Comparison of ENCODE assay signal across 11 cellular contexts in the genomic region with DNA sequence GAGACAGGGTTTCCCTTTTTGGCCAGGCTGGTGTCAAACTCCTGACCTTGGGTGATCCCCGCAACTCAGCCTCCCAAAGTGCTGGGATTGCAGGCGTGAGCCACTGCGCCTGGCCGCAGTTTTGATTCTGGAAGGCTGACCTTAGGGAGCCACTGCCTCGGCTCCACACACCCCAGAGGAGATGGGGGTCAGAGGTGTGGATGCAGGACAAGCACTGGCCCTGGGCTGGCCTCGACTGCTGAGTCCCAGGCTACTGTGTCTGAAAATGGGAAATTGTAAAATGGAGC. TPM values are rescaled to one million over a fixed set of nuclear protein-coding genes. Genes with fewer than 3 reads are reported as not detected.
DNase-seq lines count a peak whose midpoint lies in the region; ATAC-seq and TF ChIP-seq lines count a peak whose summit lies in the region.
"Had no signal": no experiment of that assay in that cellular context is flagged by ENCODE, and none has a peak within 500 bp of the region (broad histone marks: within the 10 kb centered on the region; RNA-seq: fewer than 3 reads in every experiment).

No MANE protein-coding gene starts in this region.

- peak overlapping the region; percentile 93 to 100 (median 98) for H3K27ac Mint-ChIP-seq in CD4-positive, alpha-beta memory T cell
- H3K27ac Mint-ChIP-seq in activated CD8-positive, alpha-beta T cell treated with anti-CD3 and anti-CD28 coated beads, Interleukin-2, amount 10 ng/mL, durations not matched to agents 7 days and 5 days: peak overlapping the region; percentile 96
- peak overlapping the region; percentile 97 to 99 (median 98) for H3K27ac Mint-ChIP-seq in naive B cell

- peaks cover 18 to 35% of the 10 kb centered on the region in 2 donors for H3K36me3 Mint-ChIP-seq in CD4-positive, alpha-beta memory T cell
- peaks cover 5% of the 10 kb centered on the region for H3K36me3 Mint-ChIP-seq in activated CD8-positive, alpha-beta T cell treated with anti-CD3 and anti-CD28 coated beads, Interleukin-2, amount 10 ng/mL, durations not matched to agents 7 days and 5 days (ENCODE audit: low read depth)
- peaks cover 0 to 15% of the 10 kb centered on the region in 2 donors for H3K36me3 Mint-ChIP-seq in naive B cell

- intact Hi-C loops in CD4-positive, alpha-beta memory T cell (cut with micrococcal nuclease): loop anchor here (1.0 to 5.0 kb wide), 3 partner anchors 16 to 226 kb away; partner anchors contain the start of genes PMEPA1 and RBM38

- peaks cover 86% of the 10 kb centered on the region for H3K4me1 ChIP-seq in CD4-positive, alpha-beta memory T cell (ENCODE audit: insufficient read depth, low read length)
- H3K4me1 ChIP-seq: Caco-2 had no signal

- H3K4me1 Mint-ChIP-seq in CD4-positive, alpha-beta memory T cell: peaks cover 36 to 85% (median 63%) of the 10 kb centered on the region in 4 donors
- peaks cover 72% of the 10 kb centered on the region for H3K4me1 Mint-ChIP-seq in activated CD8-positive, alpha-beta T cell treated with anti-CD3 and anti-CD28 coated beads, Interleukin-2, amount 10 ng/mL, durations not matched to agents 7 days and 5 days (ENCODE audit: low read depth)
- peaks cover 42 to 66% (median 63%) of the 10 kb centered on the region in 3 donors for H3K4me1 Mint-ChIP-seq in naive B cell

- no peaks in the 10 kb centered on the region for H3K9me3 ChIP-seq in CD4-positive, alpha-beta memory T cell (ENCODE audit: control insufficient read depth in 1 of 2, low read length in 2 of 2)
- H3K9me3 ChIP-seq: Caco-2 had no signal

- H3K4me3 Mint-ChIP-seq in CD4-positive, alpha-beta memory T cell: peak overlapping the region; percentile 87 to 97 (median 94)
- H3K4me3 Mint-ChIP-seq in activated CD8-positive, alpha-beta T cell treated with anti-CD3 and anti-CD28 coated beads, Interleukin-2, amount 10 ng/mL, durations not matched to agents 7 days and 5 days: peak overlapping the region; percentile 79
- H3K4me3 Mint-ChIP-seq in naive B cell: peak overlapping the region; percentile 82 to 95 (median 93)

- peak overlapping the region; percentile 83 for H3K27ac ChIP-seq in CD4-positive, alpha-beta memory T cell (ENCODE audit: low read depth, low read length)

- in situ Hi-C loops in GM13976 (cut with MboI; ENCODE audit: low sequenced_read_pairs, unreplicated experiment): loop anchor here (25.0 kb wide), 1 partner anchor 569 kb away; no protein-coding TSS in a partner anchor

- peak overlapping the region; percentile 82 to 90 for H3K4me3 ChIP-seq in CD4-positive, alpha-beta memory T cell (ENCODE audit: low read length in 2 of 2)

- no peaks in the 10 kb centered on the region for H3K27me3 Mint-ChIP-seq in CD4-positive, alpha-beta memory T cell
- peaks cover under 1% of the 10 kb centered on the region for H3K27me3 Mint-ChIP-seq in activated CD8-positive, alpha-beta T cell treated with anti-CD3 and anti-CD28 coated beads, Interleukin-2, amount 10 ng/mL, durations not matched to agents 7 days and 5 days (ENCODE audit: low read depth)
- no peaks in the 10 kb centered on the region for H3K27me3 Mint-ChIP-seq in naive B cell

- no peaks in the 10 kb centered on the region for H3K27me3 ChIP-seq in CD4-positive, alpha-beta memory T cell (ENCODE audit: insufficient read depth, low read length)

- no peak for DNase-seq in CD4-positive, alpha-beta memory T cell
- no peak for DNase-seq in activated CD8-positive, alpha-beta T cell treated with anti-CD3 and anti-CD28 coated beads, Interleukin-2, amount 10 ng/mL, durations not matched to agents 7 days and 5 days
- DNase-seq in naive B cell: no peak
- no peak for DNase-seq in NOMO-1 treated with dmso at 0.1 percent for 144 hours (lab: John Stamatoyannopoulos, UW; ENCODE audit: unreplicated experiment)
- DNase-seq in GM13976 (ENCODE audit: low spot score): no peak
- DNase-seq in SIG-M5 (lab: John Stamatoyannopoulos, UW): no peak
- no peak for DNase-seq in kidney tubule cell (ENCODE audit: low spot score)
- DNase-seq: T1000 had no signal

- H3K9me3 Mint-ChIP-seq in CD4-positive, alpha-beta memory T cell: peaks cover 0 to 3% (median 0%) of the 10 kb centered on the region in 8 donors
- no peaks in the 10 kb centered on the region for H3K9me3 Mint-ChIP-seq in activated CD8-positive, alpha-beta T cell treated with anti-CD3 and anti-CD28 coated beads, Interleukin-2, amount 10 ng/mL, durations not matched to agents 7 days and 5 days (ENCODE audit: insufficient read depth)
- no peaks in the 10 kb centered on the region for H3K9me3 Mint-ChIP-seq in naive B cell

- H3K36me3 ChIP-seq in CD4-positive, alpha-beta memory T cell (ENCODE audit: insufficient read depth, low read length): peaks cover 23% of the 10 kb centered on the region

- POLR2A ChIA-PET in CD4-positive, alpha-beta memory T cell (lab: Charles Lee; ENCODE audit: partially characterized antibody): interaction anchor here (0.6 to 10.1 kb wide), 13 partner anchors 12 to 1649 kb away, joined by 3 to 255 read pairs (median 5); partner anchors contain the start of genes PMEPA1 and VAPB
- POLR2A ChIA-PET in activated CD8-positive, alpha-beta T cell treated with anti-CD3 and anti-CD28 coated beads, Interleukin-2, amount 10 ng/mL, durations not matched to agents 7 days and 5 days (lab: Charles Lee): interaction anchor here (0.8 to 3.2 kb wide), 7 partner anchors 10 to 229 kb away, joined by 3 to 52 read pairs (median 4); partner anchors contain the start of gene RBM38

- CTCF ChIA-PET in CD4-positive, alpha-beta memory T cell (lab: Charles Lee; ENCODE audit: partially characterized antibody): interaction anchor here (1.0 to 11.5 kb wide), 10 partner anchors 9 to 1033 kb away, joined by 3 to 111 read pairs (median 10); partner anchors contain the start of genes PMEPA1 and STX16
- CTCF ChIA-PET in activated CD8-positive, alpha-beta T cell treated with anti-CD3 and anti-CD28 coated beads, Interleukin-2, amount 10 ng/mL, durations not matched to agents 7 days and 5 days (lab: Charles Lee): interaction anchor here (0.9 to 8.2 kb wide), 11 partner anchors 10 to 221 kb away, joined by 3 to 75 read pairs (median 8); no protein-coding TSS in a partner anchor

- ATAC-seq in GM18502 (IDR thresholded peaks at IDR 0.05; ENCODE audit: poor library complexity, unreplicated experiment) (peak; percentile 3), naive B cell (ENCODE audit: low read depth in 2 of 2) (no peak)
- no peak for ATAC-seq in activated CD8-positive, alpha-beta T cell treated with anti-CD3 and anti-CD28 coated beads, Interleukin-2, amount 10 ng/mL, durations not matched to agents 7 days and 5 days

- TF ChIP-seq CTCF in GM13976 (IDR thresholded peaks at IDR 0.05; ENCODE audit: borderline replicate concordance, control extremely low read depth, extremely low read depth, insufficient read depth, missing control alignments): no peak

RNA-seq across cellular contexts. Expression of gene ZBP1, which starts 1.5 kb away (rescaled TPM):
- total RNA-seq in CD4-positive, alpha-beta memory T cell: 10 to 100 TPM; 21.7 to 25.2 TPM
- 10 to 100 TPM; 11.7 to 18.0 TPM for polyA plus RNA-seq in CD4-positive, alpha-beta memory T cell
- total RNA-seq in activated CD8-positive, alpha-beta T cell treated with anti-CD3 and anti-CD28 coated beads, Interleukin-2, amount 10 ng/mL, durations not matched to agents 7 days and 5 days: 10 to 100 TPM; 10.2 to 11.7 TPM
- polyA plus RNA-seq in naive B cell (ENCODE audit: low read depth in 6 of 6): 10 to 100 TPM in 5 of 6 donors, 1 to 10 TPM in 1; 7.6 to 24.1 (median 15.5) TPM
- total RNA-seq: Caco-2, fibroblast of lung had no signal
- polyA plus RNA-seq: fibroblast of lung had no signal

RNA-seq across cellular contexts. Expression of gene PCK1, which starts 57.8 kb away (rescaled TPM):
- total RNA-seq in CD4-positive, alpha-beta memory T cell: not detected
- not detected for polyA plus RNA-seq in CD4-positive, alpha-beta memory T cell
- total RNA-seq in activated CD8-positive, alpha-beta T cell treated with anti-CD3 and anti-CD28 coated beads, Interleukin-2, amount 10 ng/mL, durations not matched to agents 7 days and 5 days: not detected
- polyA plus RNA-seq in naive B cell (ENCODE audit: low read depth in 6 of 6): not detected
- total RNA-seq: Caco-2 had no signal
- polyA plus RNA-seq: fibroblast of lung had no signal
